1 cellular context compared by ENCODE assay signal in the genomic region with DNA sequence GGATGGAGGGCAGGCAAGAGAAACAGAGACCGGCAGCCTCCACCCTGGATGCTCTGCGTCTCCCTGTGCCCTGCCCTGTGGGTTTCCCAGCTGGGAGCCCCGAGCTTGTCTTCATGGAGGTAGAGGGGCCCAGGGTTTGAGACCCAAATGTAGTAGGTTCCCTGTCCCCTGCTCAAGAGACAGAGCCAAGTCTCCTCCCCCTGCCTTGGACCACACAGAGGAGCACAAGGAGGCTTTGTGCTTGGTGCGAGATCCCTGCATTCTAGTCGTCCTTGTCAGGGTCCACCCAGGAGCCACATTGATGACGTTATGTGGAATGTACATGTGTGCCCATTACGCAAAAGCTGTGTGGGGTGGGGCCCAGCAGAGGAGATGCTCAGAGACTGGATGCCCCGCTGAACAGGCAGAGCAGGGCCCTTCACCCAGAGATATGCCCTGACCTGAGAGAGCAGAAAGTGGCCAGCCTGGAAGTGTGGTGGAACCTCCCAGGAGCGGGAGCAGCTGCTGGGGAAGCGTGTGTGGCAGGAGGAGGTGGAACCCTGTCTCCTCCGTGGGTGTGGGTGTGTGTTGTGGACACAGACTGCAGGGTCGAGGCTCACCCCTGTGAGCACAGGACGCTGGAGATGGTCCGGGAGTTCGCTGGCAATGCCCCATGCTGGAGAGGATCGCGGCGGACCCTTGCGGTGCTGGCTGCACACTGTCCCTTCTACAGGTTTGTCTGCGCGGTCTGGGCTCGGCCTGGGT.
TF ChIP-seq lines count a peak whose summit lies in the region.

No MANE protein-coding gene starts in this region.

TF ChIP-seq in HepG2, 621 proteins besides CTCF, POLR2A, EP300 and RAD21:
- TF ChIP-seq TFDP2 (CRISPR knock-in tag; IDR thresholded peaks at IDR 0.05) (no peak), ZFP1 (CRISPR knock-in tag; IDR thresholded peaks at IDR 0.05) (no peak), ATF7 (IDR thresholded peaks at IDR 0.05) (0 out of 2 replicates have a peak, but pooled peaks have one; percentile 23), ATF7 (CRISPR knock-in tag; IDR thresholded peaks at IDR 0.05) (no peak)
